In genomic region chr3:193938613-193939012, GRCh38 we compare ENCODE assay signal across 23 cellular contexts.
DNase-seq lines count a peak whose midpoint lies in the region; ATAC-seq and TF ChIP-seq lines count a peak whose summit lies in the region.
"Had no signal": no experiment of that assay in that cellular context is flagged by ENCODE, and none has a peak within 500 bp of the region (broad histone marks: within the 10 kb centered on the region; RNA-seq: fewer than 3 reads in every experiment).

No MANE protein-coding gene starts in this region.

- H3K27me3 ChIP-seq in GM23338 (ENCODE audit: insufficient read depth) (no peaks in the 10 kb centered on the region), neural progenitor cell (no peaks in the 10 kb centered on the region), Peyer's patch (no peaks in the 10 kb centered on the region), gastrocnemius medialis (no peaks in the 10 kb centered on the region)

- no peak overlapping the region for H3K4me3 ChIP-seq in GM23338
- H3K4me3 ChIP-seq in neural progenitor cell: no peak overlapping the region
- no peak overlapping the region for H3K4me3 ChIP-seq in Peyer's patch
- H3K4me3 ChIP-seq in gastrocnemius medialis: no peak overlapping the region
- H3K4me3 ChIP-seq: psoas muscle, skin epidermis had no signal

- H3K27ac Mint-ChIP-seq in GM23338: no peak overlapping the region
- H3K27ac Mint-ChIP-seq in neural progenitor cell: no peak overlapping the region
- H3K27ac Mint-ChIP-seq: activated CD4-positive, alpha-beta T cell treated with anti-CD3 and anti-CD28 coated beads, Interleukin-2, amount 10 ng/mL, durations not matched to agents 24 days and 14 days; HFFc6; mesothelial cell of epicardium; natural killer cell treated with Interleukin-12 subunit alpha and Interleukin-12 subunit beta and Interleukin-15 and Interleukin-18, amount 100 ng/mL, for 72 hours; stimulated activated naive CD8-positive, alpha-beta T cell treated with anti-CD3 and anti-CD28 coated beads, Interleukin-15, Interleukin-2, amounts not matched to agents 100 ng/mL and 50 ng/mL, for 24 hours had no signal

- ATAC-seq in GM23338: peak; percentile 60
- no peak for ATAC-seq in gastrocnemius medialis
- ATAC-seq: natural killer cell treated with Interleukin-12 subunit alpha and Interleukin-12 subunit beta and Interleukin-15 and Interleukin-18, amount 100 ng/mL, for 72 hours; psoas muscle had no signal

- H3K27me3 Mint-ChIP-seq in GM23338 (ENCODE audit: insufficient read depth, low read depth, poor library complexity) (peaks cover 5% of the 10 kb centered on the region), neural progenitor cell (ENCODE audit: insufficient read depth, low read depth) (peaks cover 9% of the 10 kb centered on the region)

- H3K9me2 ChIP-seq in GM23338 (ENCODE audit: insufficient read depth): peaks cover 9% of the 10 kb centered on the region; the same call in 1 of the 2 replicates

- DNase-seq in GM23338 (ENCODE audit: low spot score) (peak; percentile 48), NCI-H1930 (lab: John Stamatoyannopoulos, UW) (peak; percentile 88 to 94), NCI-H748 treated with DMSO at 0.1 percent for 48 hours (lab: John Stamatoyannopoulos, UW) (peak; percentile 93), neural progenitor cell (ENCODE audit: low spot score) (peak; percentile 90), Peyer's patch (no peak), GM19238 (ENCODE audit: insufficient read length, low spot score) (no peak), gastrocnemius medialis (no peak)
- DNase-seq in activated naive CD4-positive, alpha-beta T cell treated with anti-CD3 and anti-CD28 coated beads, Interleukin-2, amount 50 U/mL, for 16 hours: no peak
- DNase-seq: activated CD4-positive, alpha-beta T cell treated with anti-CD3 and anti-CD28 coated beads, Interleukin-2, amount 10 ng/mL, durations not matched to agents 24 days and 14 days; activated CD8-positive, alpha-beta memory T cell treated with anti-CD3 and anti-CD28 coated beads, Interleukin-2, amount 50 U/mL, for 4 hours; activated effector memory CD4-positive, alpha-beta T cell treated with Interleukin-2 at 50 U/mL for 16 hours; HFFc6; MM.1S; NCI-H446; OCI-M1; psoas muscle; SIG-M5; stimulated activated CD4-positive, alpha-beta T cell treated with anti-CD3 and anti-CD28 coated beads, Interleukin-2, amount 100 ng/mL, for 48 hours; trophoblast cell had no signal

- H2AFZ ChIP-seq in GM23338 (peak overlapping the region; percentile 93), neural progenitor cell (replicated peaks) (no peak overlapping the region)

- H3K4me3 Mint-ChIP-seq in GM23338 (no peak overlapping the region), neural progenitor cell (no peak overlapping the region)
- H3K4me3 Mint-ChIP-seq: activated CD4-positive, alpha-beta T cell treated with anti-CD3 and anti-CD28 coated beads, Interleukin-2, amount 10 ng/mL, durations not matched to agents 24 days and 14 days; HFFc6; mesothelial cell of epicardium; natural killer cell treated with Interleukin-12 subunit alpha and Interleukin-12 subunit beta and Interleukin-15 and Interleukin-18, amount 100 ng/mL, for 72 hours; stimulated activated naive CD8-positive, alpha-beta T cell treated with anti-CD3 and anti-CD28 coated beads, Interleukin-15, Interleukin-2, amounts not matched to agents 100 ng/mL and 50 ng/mL, for 24 hours had no signal

- TF ChIP-seq CTCF in GM23338 (conservative IDR thresholded peaks at IDR 0.05; ENCODE audit: low read depth in 2 of 2) (no peak), neural progenitor cell (IDR thresholded peaks at IDR 0.05) (no peak), Peyer's patch (IDR thresholded peaks at IDR 0.05) (no peak), gastrocnemius medialis (IDR thresholded peaks at IDR 0.05 in 4 of 5, conservative IDR thresholded peaks at IDR 0.05 in 1 of 5) (no peak)

- H4K20me1 ChIP-seq in GM23338 (replicated peaks; ENCODE audit: insufficient read depth) (no peaks in the 10 kb centered on the region), neural progenitor cell (ENCODE audit: low read depth) (no peaks in the 10 kb centered on the region)

- in situ Hi-C loops in gastrocnemius medialis (cut with MboI; ENCODE audit: low sequenced_read_pairs in 4 of 4): no loop called here

- intact Hi-C loops in gastrocnemius medialis (cut with DNase I; ENCODE audit: low total_unique reads): no loop called here

- H3F3A ChIP-seq in GM23338 (replicated peaks; ENCODE audit: low read depth) (peaks cover 4% of the 10 kb centered on the region; the same call in 1 of the 2 replicates), neural progenitor cell (ENCODE audit: low read depth) (peaks cover 46% of the 10 kb centered on the region)

- H3K9ac ChIP-seq in neural progenitor cell: no peak overlapping the region

- H3K9me3 ChIP-seq in neural progenitor cell (ENCODE audit: low read depth): no peaks in the 10 kb centered on the region
- H3K9me3 ChIP-seq in Peyer's patch: no peaks in the 10 kb centered on the region
- H3K9me3 ChIP-seq in gastrocnemius medialis: no peaks in the 10 kb centered on the region
- H3K9me3 ChIP-seq: psoas muscle had no signal

- H3K4me2 ChIP-seq in GM23338 (peak overlapping the region; percentile 57), neural progenitor cell (peak overlapping the region; percentile 53)

- H3K4me1 Mint-ChIP-seq in GM23338 (peaks cover 27% of the 10 kb centered on the region), neural progenitor cell (peaks cover 31% of the 10 kb centered on the region)
- H3K4me1 Mint-ChIP-seq: activated CD4-positive, alpha-beta T cell treated with anti-CD3 and anti-CD28 coated beads, Interleukin-2, amount 10 ng/mL, durations not matched to agents 24 days and 14 days had no signal

- no peak overlapping the region for H3K27ac ChIP-seq in GM23338 (ENCODE audit: low read depth)
- H3K27ac ChIP-seq in neural progenitor cell: peak overlapping the region; percentile 89
- no peak overlapping the region for H3K27ac ChIP-seq in Peyer's patch
- no peak overlapping the region for H3K27ac ChIP-seq in gastrocnemius medialis
- H3K27ac ChIP-seq: psoas muscle, skin epidermis had no signal

- H3K79me2 ChIP-seq in GM23338 (replicated peaks; ENCODE audit: insufficient read depth) (no peaks in the 10 kb centered on the region), neural progenitor cell (ENCODE audit: low read depth) (no peaks in the 10 kb centered on the region)

- TF ChIP-seq POLR2A in Peyer's patch (IDR thresholded peaks at IDR 0.05) (no peak), gastrocnemius medialis (IDR thresholded peaks at IDR 0.05) (no peak)

- peaks cover 37% of the 10 kb centered on the region for H3K4me1 ChIP-seq in GM23338 (ENCODE audit: insufficient read depth)
- peaks cover 64% of the 10 kb centered on the region for H3K4me1 ChIP-seq in neural progenitor cell
- peaks cover 0 to 5% (median 0%) of the 10 kb centered on the region in 4 donors for H3K4me1 ChIP-seq in Peyer's patch
- no peaks in the 10 kb centered on the region for H3K4me1 ChIP-seq in gastrocnemius medialis
- H3K4me1 ChIP-seq: psoas muscle had no signal

- H3K9me3 Mint-ChIP-seq in GM23338: no peaks in the 10 kb centered on the region
- H3K9me3 Mint-ChIP-seq in neural progenitor cell: peaks cover 3% of the 10 kb centered on the region
- H3K9me3 Mint-ChIP-seq: activated CD4-positive, alpha-beta T cell treated with anti-CD3 and anti-CD28 coated beads, Interleukin-2, amount 10 ng/mL, durations not matched to agents 24 days and 14 days; HFFc6; mesothelial cell of epicardium; natural killer cell treated with Interleukin-12 subunit alpha and Interleukin-12 subunit beta and Interleukin-15 and Interleukin-18, amount 100 ng/mL, for 72 hours; stimulated activated naive CD8-positive, alpha-beta T cell treated with anti-CD3 and anti-CD28 coated beads, Interleukin-15, Interleukin-2, amounts not matched to agents 100 ng/mL and 50 ng/mL, for 24 hours had no signal

- H3K36me3 ChIP-seq in GM23338 (ENCODE audit: insufficient read depth) (no peaks in the 10 kb centered on the region), neural progenitor cell (no peaks in the 10 kb centered on the region), Peyer's patch (no peaks in the 10 kb centered on the region), gastrocnemius medialis (no peaks in the 10 kb centered on the region)

- H3K36me3 Mint-ChIP-seq in GM23338 (ENCODE audit: low read depth) (no peaks in the 10 kb centered on the region; the same call in 2 of the 3 replicates), neural progenitor cell (no peaks in the 10 kb centered on the region)
- H3K36me3 Mint-ChIP-seq: mesothelial cell of epicardium; natural killer cell treated with Interleukin-12 subunit alpha and Interleukin-12 subunit beta and Interleukin-15 and Interleukin-18, amount 100 ng/mL, for 72 hours had no signal

Comparison
In these comparisons a context has a peak if more than half of its experiments do, and no peak if none do; other contexts are left out.
1. DNase-seq: peak in GM23338 (single experiment), NCI-H1930 (2 of 2), NCI-H748 treated with DMSO at 0.1 percent for 48 hours (single experiment) and neural progenitor cell (single experiment); none in Peyer's patch (0 of 3), GM19238 (single experiment), gastrocnemius medialis (0 of 2) and activated naive CD4-positive, alpha-beta T cell treated with anti-CD3 and anti-CD28 coated beads, Interleukin-2, amount 50 U/mL, for 16 hours (single experiment).